Comparison of ENCODE assay signal across 18 cellular contexts in genomic region chr17:74523308-74523707, GRCh38. TPM values are rescaled to one million over a fixed set of nuclear protein-coding genes. Genes with fewer than 3 reads are reported as not detected.
DNase-seq lines count a peak whose midpoint lies in the region; ATAC-seq and TF ChIP-seq lines count a peak whose summit lies in the region.
"Had no signal": no experiment of that assay in that cellular context is flagged by ENCODE, and none has a peak within 500 bp of the region (broad histone marks: within the 10 kb centered on the region; RNA-seq: fewer than 3 reads in every experiment).

No MANE protein-coding gene starts in this region.

- no peaks in the 10 kb centered on the region for H3K9me3 Mint-ChIP-seq in osteocyte (ENCODE audit: unreplicated experiment)

- ATAC-seq in HG03159 (IDR thresholded peaks at IDR 0.05; ENCODE audit: unreplicated experiment), result no peak
- no peak for ATAC-seq in HG03442 (IDR thresholded peaks at IDR 0.05; ENCODE audit: unreplicated experiment)
- ATAC-seq in HG02571 (IDR thresholded peaks at IDR 0.05; ENCODE audit: unreplicated experiment), result no peak
- ATAC-seq: HCT116, Panc1 had no signal

- no peak overlapping the region for H3K27ac ChIP-seq in esophagus muscularis mucosa (replicated peaks in 1 of 4)
- H3K27ac ChIP-seq: KMS-11 had no signal

- H3K4me3 ChIP-seq in esophagus muscularis mucosa, result no peak overlapping the region

- intact Hi-C loops in esophagus muscularis mucosa (cut with DNase I), result no loop called here

- WGBS in esophagus muscularis mucosa, result 100% methylated on average over 1 of the region's 3 CpGs

- H3K27ac Mint-ChIP-seq in osteocyte (ENCODE audit: unreplicated experiment), result no peak overlapping the region
- H3K27ac Mint-ChIP-seq: CD4-positive, alpha-beta T cell had no signal

- H3K4me1 ChIP-seq in esophagus muscularis mucosa, result no peaks in the 10 kb centered on the region

- H3K4me1 Mint-ChIP-seq in osteocyte (ENCODE audit: unreplicated experiment), result no peaks in the 10 kb centered on the region

- H3K4me3 Mint-ChIP-seq in osteocyte (ENCODE audit: unreplicated experiment), result no peak overlapping the region
- H3K4me3 Mint-ChIP-seq: CD4-positive, alpha-beta T cell had no signal

- no peaks in the 10 kb centered on the region for H3K36me3 Mint-ChIP-seq in osteocyte (ENCODE audit: unreplicated experiment)

- TF ChIP-seq CTCF in GM13977 (IDR thresholded peaks at IDR 0.05; ENCODE audit: extremely low read depth, insufficient read depth, missing control alignments) (no peak), esophagus muscularis mucosa (IDR thresholded peaks at IDR 0.05) (no peak), osteocyte (IDR thresholded peaks at IDR 0.05) (no peak)

- peaks cover 0 to 10% (median 0%) of the 10 kb centered on the region in 4 donors for H3K27me3 ChIP-seq in esophagus muscularis mucosa

- peaks cover 0 to 13% (median 5%) of the 10 kb centered on the region in 4 donors for H3K9me3 ChIP-seq in esophagus muscularis mucosa

- TF ChIP-seq POLR2A in esophagus muscularis mucosa (IDR thresholded peaks at IDR 0.05; ENCODE audit: low read depth), result no peak

- DNase-seq in AG20443 (ENCODE audit: low spot score) (peak; percentile 3), GM13977 (ENCODE audit: low spot score) (peak; percentile 1), esophagus muscularis mucosa (ENCODE audit: extremely low spot score) (peak; percentile 47), osteocyte (ENCODE audit: extremely low spot score, unreplicated experiment) (peak; percentile 60)
- DNase-seq: DMS53, NCI-H1092 treated with DMSO at 0.1 percent for 48 hours, NCI-H1694, NCI-H2227 treated with DMSO at 0.1 percent for 48 hours, NCI-H524 had no signal

- H3K36me3 ChIP-seq in esophagus muscularis mucosa, result no peaks in the 10 kb centered on the region

- no peaks in the 10 kb centered on the region for H3K27me3 Mint-ChIP-seq in osteocyte (ENCODE audit: unreplicated experiment)

- in situ Hi-C loops in GM13977 (cut with MboI; ENCODE audit: low pct_unique_long_range_greater_than_20kb, low sequenced_read_pairs, unreplicated experiment), result no loop called here

- TF ChIP-seq EP300 in esophagus muscularis mucosa (IDR thresholded peaks at IDR 0.05), result no peak

RNA-seq across cellular contexts. Expression of gene CD300LB, which starts 8.0 kb away (rescaled TPM):
- total RNA-seq in esophagus muscularis mucosa, result under 1 TPM in 3 of 4 donors, not detected in 1; 0.17 to 0.83 (median 0.23) TPM
- not detected in 2 replicates for total RNA-seq in osteocyte
- total RNA-seq: M059J, SK-MEL-5 had no signal

RNA-seq across cellular contexts. Expression of gene CD300C, which starts 22.6 kb away (rescaled TPM):
- total RNA-seq in esophagus muscularis mucosa, result 1 to 10 TPM in 3 of 4 donors, under 1 TPM in 1; 0.39 to 4.6 (median 1.6) TPM
- total RNA-seq in osteocyte, result not detected in 2 replicates

RNA-seq across cellular contexts. Expression of gene CD300H, which starts 44.0 kb away (rescaled TPM):
- total RNA-seq in esophagus muscularis mucosa, result not detected
- total RNA-seq in osteocyte, result not detected in 2 replicates
- total RNA-seq: CD4-positive, alpha-beta T cell; M059J; SK-MEL-5 had no signal

RNA-seq across cellular contexts. Expression of gene CD300A, which starts 56.9 kb away (rescaled TPM):
- total RNA-seq in esophagus muscularis mucosa (1 to 10 TPM; 1.2 to 4.1 (median 2.4) TPM), osteocyte (not detected in 2 replicates)
- total RNA-seq: M059J, SK-MEL-5 had no signal

Comparison
In these comparisons a context has a peak if more than half of its experiments do, and no peak if none do; other contexts are left out.
1. DNase-seq: peak in every context shown above with its lines; median percentile 60 in osteocyte; 47 in esophagus muscularis mucosa; 3 in AG20443; 1 in GM13977.